17 cellular contexts compared by ENCODE assay signal in genomic region chr20:23412026-23412425, GRCh38. TPM values are rescaled to one million over a fixed set of nuclear protein-coding genes. Genes with fewer than 3 reads are reported as not detected.
A peak's percentile ranks its signal among the peaks of the same experiment; 100 is the strongest.
DNase-seq lines count a peak whose midpoint lies in the region; ATAC-seq and TF ChIP-seq lines count a peak whose summit lies in the region.
"Had no signal": no experiment of that assay in that cellular context is flagged by ENCODE, and none has a peak within 500 bp of the region (broad histone marks: within the 10 kb centered on the region; RNA-seq: fewer than 3 reads in every experiment).

No MANE protein-coding gene starts in this region.

- H3K4me3 ChIP-seq in SK-N-SH (ENCODE audit: low read depth in 2 of 2, low read length in 1 of 2): no peak overlapping the region
- H3K4me3 ChIP-seq in left ventricle myocardium inferior: no peak overlapping the region
- no peak overlapping the region for H3K4me3 ChIP-seq in smooth muscle cell
- H3K4me3 ChIP-seq: testis had no signal

- no peaks in the 10 kb centered on the region for H3K9me3 ChIP-seq in SK-N-SH
- no peaks in the 10 kb centered on the region for H3K9me3 ChIP-seq in left ventricle myocardium inferior (replicated peaks)
- no peaks in the 10 kb centered on the region for H3K9me3 ChIP-seq in smooth muscle cell (replicated peaks; ENCODE audit: low read depth)
- H3K9me3 ChIP-seq: testis had no signal

- no peaks in the 10 kb centered on the region for H3K27me3 Mint-ChIP-seq in WTC11 (ENCODE audit: low read depth)
- H3K27me3 Mint-ChIP-seq: memory B cell had no signal

- no peak for TF ChIP-seq EP300 in SK-N-SH (IDR thresholded peaks at IDR 0.05; ENCODE audit: borderline replicate concordance in 1 of 2, low read depth in 1 of 2, low read length in 1 of 2)

- H3K4me2 ChIP-seq in SK-N-SH (no peak overlapping the region), smooth muscle cell (no peak overlapping the region)

- intact Hi-C loops in left ventricle myocardium inferior (cut with micrococcal nuclease): no loop called here

- H3K9me3 Mint-ChIP-seq in WTC11: no peaks in the 10 kb centered on the region
- H3K9me3 Mint-ChIP-seq: memory B cell had no signal

- ATAC-seq in SK-N-SH treated with all-trans-retinoic acid at 6 μM for 48 hours: peak; percentile 60
- no peak for ATAC-seq in WTC11
- ATAC-seq in HG02885 (IDR thresholded peaks at IDR 0.05; ENCODE audit: poor library complexity, unreplicated experiment): no peak

- no peak for TF ChIP-seq CTCF in SK-N-SH (IDR thresholded peaks at IDR 0.05)
- no peak for TF ChIP-seq CTCF in WTC11 (IDR thresholded peaks at IDR 0.05)
- TF ChIP-seq CTCF in left ventricle myocardium inferior (IDR thresholded peaks at IDR 0.05; ENCODE audit: borderline replicate concordance): no peak
- TF ChIP-seq CTCF in smooth muscle cell (IDR thresholded peaks at IDR 0.05; ENCODE audit: borderline replicate concordance, insufficient read depth, poor library complexity, severe bottlenecking): no peak

- H4K20me1 ChIP-seq in SK-N-SH (ENCODE audit: insufficient read depth) (peaks cover 33% of the 10 kb centered on the region), smooth muscle cell (ENCODE audit: low read depth) (peaks cover 93% of the 10 kb centered on the region)

- H2AFZ ChIP-seq in SK-N-SH (ENCODE audit: low read depth) (no peak overlapping the region), smooth muscle cell (ENCODE audit: low read depth) (no peak overlapping the region)

- H3K79me2 ChIP-seq in SK-N-SH (ENCODE audit: insufficient read depth): peaks cover 98% of the 10 kb centered on the region
- H3K79me2 ChIP-seq in smooth muscle cell (ENCODE audit: low read depth): peaks cover 100% of the 10 kb centered on the region

- H3F3A ChIP-seq in SK-N-SH (replicated peaks; ENCODE audit: insufficient read depth) (no peaks in the 10 kb centered on the region), smooth muscle cell (ENCODE audit: low read depth) (no peaks in the 10 kb centered on the region)

- no peak for DNase-seq in SK-N-SH
- DNase-seq in WTC11 (ENCODE audit: low spot score): no peak
- no peak for DNase-seq in left ventricle myocardium inferior
- no peak for DNase-seq in smooth muscle cell (lab: John Stamatoyannopoulos, UW; ENCODE audit: unreplicated experiment)
- no peak for DNase-seq in substantia nigra (lab: John Stamatoyannopoulos, UW)
- DNase-seq in NCI-H510A treated with DMSO at 0.1 percent for 48 hours (lab: John Stamatoyannopoulos, UW): no peak
- DNase-seq: activated gamma-delta T cell, hypothalamus, NCI-H1417 treated with DMSO at 0.1 percent for 48 hours, NCI-H526 treated with DMSO at 0.1 percent for 48 hours, testis had no signal

- H3K4me1 ChIP-seq in SK-N-SH (ENCODE audit: control insufficient read depth in 1 of 2, insufficient read depth in 2 of 2, low read depth in 1 of 2, low read length in 1 of 2): no peaks in the 10 kb centered on the region; a peak in 2 of 4 replicates
- H3K4me1 ChIP-seq in left ventricle myocardium inferior: peaks cover 77% of the 10 kb centered on the region
- peaks cover 7% of the 10 kb centered on the region for H3K4me1 ChIP-seq in smooth muscle cell (ENCODE audit: low read depth)

- POLR2A ChIA-PET in SK-N-SH (lab: Yijun Ruan, JAX) (no interaction called here), WTC11 (lab: Charles Lee) (no interaction called here)

- H3K9me2 ChIP-seq in SK-N-SH: no peaks in the 10 kb centered on the region

- no peak overlapping the region for H3K27ac ChIP-seq in SK-N-SH (ENCODE audit: low read depth in 2 of 2, low read length in 1 of 2)
- peak overlapping the region; percentile 56 for H3K27ac ChIP-seq in left ventricle myocardium inferior (replicated peaks)
- H3K27ac ChIP-seq in smooth muscle cell (ENCODE audit: low read depth): peak overlapping the region; percentile 2
- no peak overlapping the region for H3K27ac ChIP-seq in substantia nigra (ENCODE audit: low read depth, low read length, poor library complexity, severe bottlenecking)

- CTCF ChIA-PET in SK-N-SH (lab: Yijun Ruan, JAX): no interaction called here
- CTCF ChIA-PET in WTC11 (lab: Charles Lee): no interaction called here

- H3K4me3 Mint-ChIP-seq in WTC11: no peak overlapping the region
- H3K4me3 Mint-ChIP-seq: memory B cell had no signal

- no peak for TF ChIP-seq RAD21 in SK-N-SH (IDR thresholded peaks at IDR 0.05; ENCODE audit: low read length)

- H3K36me3 Mint-ChIP-seq in WTC11: peaks cover 6% of the 10 kb centered on the region
- H3K36me3 Mint-ChIP-seq: memory B cell had no signal

- 0 out of 2 replicates have a peak overlapping the region, but pooled peaks have one; percentile 12 for H3K27ac Mint-ChIP-seq in WTC11
- H3K27ac Mint-ChIP-seq: memory B cell had no signal

- peaks cover 13% of the 10 kb centered on the region for H3K4me1 Mint-ChIP-seq in WTC11

- 87% methylated on average over 1 of the region's 1 CpG for WGBS in SK-N-SH (ENCODE audit: low lambda C conversion rate)
- 32% methylated on average over 1 of the region's 1 CpG for WGBS in smooth muscle cell (ENCODE audit: low lambda C conversion rate)

- H3K36me3 ChIP-seq in SK-N-SH (replicated peaks in 1 of 2; ENCODE audit: control insufficient read depth in 1 of 2, insufficient read depth in 2 of 2, low read length in 1 of 2) (no peaks in the 10 kb centered on the region), left ventricle myocardium inferior (no peaks in the 10 kb centered on the region), smooth muscle cell (ENCODE audit: low read depth) (no peaks in the 10 kb centered on the region)

- H3K27me3 ChIP-seq in SK-N-SH (ENCODE audit: insufficient read depth): no peaks in the 10 kb centered on the region
- H3K27me3 ChIP-seq in left ventricle myocardium inferior (ENCODE audit: low read depth): no peaks in the 10 kb centered on the region
- no peaks in the 10 kb centered on the region for H3K27me3 ChIP-seq in smooth muscle cell (ENCODE audit: low read depth)
- H3K27me3 ChIP-seq: testis had no signal

- no peak overlapping the region for H3K9ac ChIP-seq in SK-N-SH
- H3K9ac ChIP-seq in smooth muscle cell (ENCODE audit: low read depth): no peak overlapping the region

TF ChIP-seq in SK-N-SH treated with all-trans-retinoic acid at 6 μM for 48 hours, 23 proteins besides CTCF, POLR2A, EP300 and RAD21 (continues in another document):
- no peak for TF ChIP-seq ZC3H10 (CRISPR knock-in tag; IDR thresholded peaks at IDR 0.05)
- TF ChIP-seq GLIS3 (CRISPR knock-in tag; IDR thresholded peaks at IDR 0.05): no peak

TF ChIP-seq in SK-N-SH, 30 proteins besides CTCF, POLR2A, EP300 and RAD21:
- TF ChIP-seq EZH2phosphoT487 (IDR thresholded peaks at IDR 0.05; ENCODE audit: borderline replicate concordance, low read depth) (no peak), SIN3A (IDR thresholded peaks at IDR 0.05; ENCODE audit: borderline replicate concordance, low read depth, low read length) (no peak), TAF1 (IDR thresholded peaks at IDR 0.05; ENCODE audit: borderline replicate concordance, low read depth, low read length) (no peak), YY1 (IDR thresholded peaks at IDR 0.05; ENCODE audit: low read depth) (no peak), JUND (IDR thresholded peaks at IDR 0.05) (no peak), CHD2 (IDR thresholded peaks at IDR 0.05; ENCODE audit: low read length, partially characterized antibody) (no peak), RXRA (IDR thresholded peaks at IDR 0.05; ENCODE audit: borderline replicate concordance, low read depth) (no peak), FOXM1 (IDR thresholded peaks at IDR 0.05; ENCODE audit: low read depth) (no peak)

RNA-seq across cellular contexts. Expression of gene NAPB, which starts 9.3 kb away (rescaled TPM):
- polyA plus RNA-seq in SK-N-SH (2012; rRNA removed) (3.0 and 5.9 TPM in 2 replicates), smooth muscle cell (0.65 and 4.5 TPM in 2 replicates)
- polyA plus RNA-seq in SK-N-SH (2012; cell fraction: cytosol; rRNA removed): 3.9 and 4.4 TPM in 2 replicates
- 6.2 and 13.8 TPM in 2 replicates for polyA plus RNA-seq in SK-N-SH (2012; cell fraction: nucleus; rRNA removed)
- total RNA-seq in WTC11 (2021) (12.9 to 15.1 TPM (median 13.3 TPM) in 3 replicates), left ventricle myocardium inferior (5.2 TPM), smooth muscle cell (4.9 and 11.4 TPM in 2 replicates)

RNA-seq across cellular contexts. Expression of gene CSTL1, which starts 27.5 kb away (rescaled TPM):
- polyA plus RNA-seq in SK-N-SH (2012; rRNA removed) (not detected in 2 replicates), smooth muscle cell (not detected in 2 replicates)
- polyA plus RNA-seq in SK-N-SH (2012; cell fraction: cytosol; rRNA removed): not detected in 2 replicates
- polyA plus RNA-seq in SK-N-SH (2012; cell fraction: nucleus; rRNA removed): not detected in 2 replicates
- total RNA-seq in WTC11 (2021) (not detected in 3 replicates), left ventricle myocardium inferior (not detected), smooth muscle cell (not detected in 2 replicates)
- total RNA-seq: activated CD8-positive, alpha-beta memory T cell treated with anti-CD3 and anti-CD28 coated beads for 36 hours; bronchial epithelial cell; osteoblast had no signal

RNA-seq across cellular contexts. Expression of gene CST11, which starts 40.6 kb away (rescaled TPM):
- polyA plus RNA-seq in SK-N-SH (2012; rRNA removed) (not detected in 2 replicates), smooth muscle cell (not detected in 2 replicates)
- not detected in 2 replicates for polyA plus RNA-seq in SK-N-SH (2012; cell fraction: cytosol; rRNA removed)
- polyA plus RNA-seq in SK-N-SH (2012; cell fraction: nucleus; rRNA removed): not detected in 2 replicates
- total RNA-seq in WTC11 (2021) (not detected in 3 replicates), left ventricle myocardium inferior (not detected), smooth muscle cell (not detected in 2 replicates)
- total RNA-seq: activated CD8-positive, alpha-beta memory T cell treated with anti-CD3 and anti-CD28 coated beads for 36 hours; bronchial epithelial cell; osteoblast; testis had no signal

RNA-seq across cellular contexts. Expression of gene GZF1, which starts 50.0 kb away (rescaled TPM):
- polyA plus RNA-seq in SK-N-SH (2012; rRNA removed): 15.0 and 20.6 TPM in 2 replicates
- 9.9 and 15.7 TPM in 2 replicates for polyA plus RNA-seq in SK-N-SH (2012; cell fraction: cytosol; rRNA removed)
- polyA plus RNA-seq in SK-N-SH (2012; cell fraction: nucleus; rRNA removed): 63.0 and 71.0 TPM in 2 replicates
- total RNA-seq in WTC11 (2021): 9.5 to 11.2 TPM (median 10.1 TPM) in 3 replicates
- total RNA-seq in left ventricle myocardium inferior: 24.9 TPM
- total RNA-seq in smooth muscle cell: 13.7 and 17.3 TPM in 2 replicates
- 6.0 and 7.5 TPM in 2 replicates for polyA plus RNA-seq in smooth muscle cell

Comparison
In these comparisons a context has a peak if more than half of its experiments do, and no peak if none do; other contexts are left out.
1. H3K27ac ChIP-seq: peak in left ventricle myocardium inferior (single experiment) and smooth muscle cell (single experiment); none in SK-N-SH (0 of 2) and substantia nigra (single experiment).